In genomic region chr3:182116386-182116785, GRCh38 we compare ENCODE assay signal across 16 cellular contexts.
DNase-seq lines count a peak whose midpoint lies in the region; ATAC-seq, FAIRE-seq and TF ChIP-seq lines count a peak whose summit lies in the region.
"Had no signal": no experiment of that assay in that cellular context is flagged by ENCODE, and none has a peak within 500 bp of the region (broad histone marks: within the 10 kb centered on the region; RNA-seq: fewer than 3 reads in every experiment).

No MANE protein-coding gene starts in this region.

- H3K27me3 ChIP-seq in astrocyte (ENCODE audit: insufficient read depth, low read length) = peaks cover 25% of the 10 kb centered on the region
- no peaks in the 10 kb centered on the region for H3K27me3 ChIP-seq in osteoblast (ENCODE audit: insufficient read depth, low read length)
- H3K27me3 ChIP-seq: BLaER1 treated with 17β-estradiol and CSF1 and Interleukin-3, amounts not matched to agents 10 nM and 100 nM had no signal

- H3K36me3 Mint-ChIP-seq in astrocyte (ENCODE audit: low read depth, unreplicated experiment) = no peaks in the 10 kb centered on the region
- H3K36me3 Mint-ChIP-seq in naive thymus-derived CD8-positive, alpha-beta T cell = no peaks in the 10 kb centered on the region
- H3K36me3 Mint-ChIP-seq: CD8-positive, alpha-beta T cell had no signal

- peaks cover 12% of the 10 kb centered on the region for H3K4me1 Mint-ChIP-seq in astrocyte (ENCODE audit: low read depth, unreplicated experiment)
- H3K4me1 Mint-ChIP-seq in naive thymus-derived CD8-positive, alpha-beta T cell = no peaks in the 10 kb centered on the region
- H3K4me1 Mint-ChIP-seq: B cell had no signal

- H3K9me3 ChIP-seq in astrocyte (ENCODE audit: insufficient read depth, low read depth, low read length) (peaks cover 3% of the 10 kb centered on the region), osteoblast (ENCODE audit: low read depth, low read length) (no peaks in the 10 kb centered on the region)
- H3K9me3 ChIP-seq: BLaER1 treated with 17β-estradiol and CSF1 and Interleukin-3, amounts not matched to agents 10 nM and 100 nM had no signal

- POLR2A ChIA-PET in naive thymus-derived CD8-positive, alpha-beta T cell (lab: Charles Lee) = no interaction called here

- no peak for ATAC-seq in naive thymus-derived CD8-positive, alpha-beta T cell
- no peak for ATAC-seq in HG03520 (IDR thresholded peaks at IDR 0.05; ENCODE audit: unreplicated experiment)
- ATAC-seq: CD8-positive, alpha-beta T cell; GM12878 had no signal

- H2AFZ ChIP-seq in astrocyte (ENCODE audit: low read depth, low read length) = no peak overlapping the region
- H2AFZ ChIP-seq in osteoblast (ENCODE audit: low read length) = no peak overlapping the region

- H4K20me1 ChIP-seq in astrocyte (ENCODE audit: insufficient read depth, low read length) (no peaks in the 10 kb centered on the region), osteoblast (ENCODE audit: insufficient read depth, low read length) (no peaks in the 10 kb centered on the region)
- H4K20me1 ChIP-seq: BLaER1 treated with 17β-estradiol and CSF1 and Interleukin-3, amounts not matched to agents 10 nM and 100 nM had no signal

- no peak overlapping the region for H3K4me3 Mint-ChIP-seq in astrocyte (ENCODE audit: unreplicated experiment)
- H3K4me3 Mint-ChIP-seq in naive thymus-derived CD8-positive, alpha-beta T cell = no peak overlapping the region
- H3K4me3 Mint-ChIP-seq: B cell; CD8-positive, alpha-beta T cell; H9 had no signal

- H3K79me2 ChIP-seq in astrocyte (ENCODE audit: insufficient read depth, low read length) (no peaks in the 10 kb centered on the region), osteoblast (ENCODE audit: insufficient read depth, low read length) (no peaks in the 10 kb centered on the region)

- no peak overlapping the region for H3K9ac ChIP-seq in astrocyte (ENCODE audit: low read length)
- H3K9ac ChIP-seq: BLaER1 treated with 17β-estradiol and CSF1 and Interleukin-3, amounts not matched to agents 10 nM and 100 nM had no signal

- no peak overlapping the region for H3K27ac ChIP-seq in astrocyte (ENCODE audit: low read depth, low read length)
- H3K27ac ChIP-seq in osteoblast (ENCODE audit: low read depth, low read length) = no peak overlapping the region
- H3K27ac ChIP-seq: BLaER1 treated with 17β-estradiol and CSF1 and Interleukin-3, amounts not matched to agents 10 nM and 100 nM; HL-60 had no signal

- H3K4me1 ChIP-seq in astrocyte (ENCODE audit: insufficient read depth, low read length) (peaks cover 5% of the 10 kb centered on the region), osteoblast (ENCODE audit: insufficient read depth, low read length) (no peaks in the 10 kb centered on the region)
- H3K4me1 ChIP-seq: BLaER1 treated with 17β-estradiol and CSF1 and Interleukin-3, amounts not matched to agents 10 nM and 100 nM had no signal

- H3K9me3 Mint-ChIP-seq in astrocyte (ENCODE audit: unreplicated experiment) = no peaks in the 10 kb centered on the region
- peaks cover 0 to 15% (median 2%) of the 10 kb centered on the region in 9 donors for H3K9me3 Mint-ChIP-seq in naive thymus-derived CD8-positive, alpha-beta T cell
- H3K9me3 Mint-ChIP-seq: CD8-positive, alpha-beta T cell; H9 had no signal

- H3K4me3 ChIP-seq in astrocyte (ENCODE audit: insufficient read depth, low read depth, low read length) = no peak overlapping the region
- no peak overlapping the region for H3K4me3 ChIP-seq in fibroblast of the aortic adventitia (ENCODE audit: low read depth, low read length)
- H3K4me3 ChIP-seq in osteoblast (ENCODE audit: insufficient read depth, low read length) = no peak overlapping the region
- H3K4me3 ChIP-seq: BLaER1 treated with 17β-estradiol and CSF1 and Interleukin-3, amounts not matched to agents 10 nM and 100 nM; GM12878 had no signal

- H3K36me3 ChIP-seq in astrocyte (ENCODE audit: insufficient read depth, low read length) = no peaks in the 10 kb centered on the region
- no peaks in the 10 kb centered on the region for H3K36me3 ChIP-seq in osteoblast (ENCODE audit: insufficient read depth, low read length)
- H3K36me3 ChIP-seq: BLaER1 treated with 17β-estradiol and CSF1 and Interleukin-3, amounts not matched to agents 10 nM and 100 nM had no signal

- H3K27ac Mint-ChIP-seq in astrocyte (ENCODE audit: unreplicated experiment) = no peak overlapping the region
- no peak overlapping the region for H3K27ac Mint-ChIP-seq in naive thymus-derived CD8-positive, alpha-beta T cell
- H3K27ac Mint-ChIP-seq: B cell; CD8-positive, alpha-beta T cell; H9 had no signal

- no peak for FAIRE-seq in astrocyte (lab: Jason Lieb, UNC)
- FAIRE-seq: GM12878, GM19239 had no signal

- DNase-seq in astrocyte (ENCODE audit: low read depth) (peak; percentile 68), fibroblast of the aortic adventitia (ENCODE audit: low read depth) (peak; percentile 10), osteoblast (ENCODE audit: insufficient read length, low spot score, missing footprints) (peak; percentile 9), NCI-H2081 (lab: John Stamatoyannopoulos, UW) (no peak)
- no peak for DNase-seq in naive thymus-derived CD8-positive, alpha-beta T cell
- DNase-seq: Calu3; CD8-positive, alpha-beta T cell; DMS79 treated with DMSO at 0.1 percent for 48 hours; GF-D8; H9 had no signal

- H3K27me3 Mint-ChIP-seq in astrocyte (ENCODE audit: low read depth, unreplicated experiment) = peaks cover 4% of the 10 kb centered on the region
- H3K27me3 Mint-ChIP-seq in naive thymus-derived CD8-positive, alpha-beta T cell = peaks cover 0 to 5% (median 0%) of the 10 kb centered on the region in 5 donors
- H3K27me3 Mint-ChIP-seq: B cell had no signal

- H3K4me2 ChIP-seq in astrocyte (ENCODE audit: low read length) (no peak overlapping the region), osteoblast (ENCODE audit: insufficient read depth, low read length) (no peak overlapping the region)
- H3K4me2 ChIP-seq: BLaER1 treated with 17β-estradiol and CSF1 and Interleukin-3, amounts not matched to agents 10 nM and 100 nM had no signal

- TF ChIP-seq CTCF in astrocyte (IDR thresholded peaks at IDR 0.05; ENCODE audit: insufficient read depth, low read depth, low read length) (no peak), fibroblast of the aortic adventitia (IDR thresholded peaks at IDR 0.05; ENCODE audit: insufficient read depth, low read length) (no peak), osteoblast (IDR thresholded peaks at IDR 0.05; ENCODE audit: extremely low read depth, low read depth, low read length) (no peak)

Comparison
In these comparisons a context has a peak if more than half of its experiments do, and no peak if none do; other contexts are left out.
1. DNase-seq: peak in astrocyte (single experiment), fibroblast of the aortic adventitia (single experiment) and osteoblast (single experiment); none in naive thymus-derived CD8-positive, alpha-beta T cell (0 of 10) and NCI-H2081 (0 of 2).